ENCODE assay signal across 29 cellular contexts in the genomic region with DNA sequence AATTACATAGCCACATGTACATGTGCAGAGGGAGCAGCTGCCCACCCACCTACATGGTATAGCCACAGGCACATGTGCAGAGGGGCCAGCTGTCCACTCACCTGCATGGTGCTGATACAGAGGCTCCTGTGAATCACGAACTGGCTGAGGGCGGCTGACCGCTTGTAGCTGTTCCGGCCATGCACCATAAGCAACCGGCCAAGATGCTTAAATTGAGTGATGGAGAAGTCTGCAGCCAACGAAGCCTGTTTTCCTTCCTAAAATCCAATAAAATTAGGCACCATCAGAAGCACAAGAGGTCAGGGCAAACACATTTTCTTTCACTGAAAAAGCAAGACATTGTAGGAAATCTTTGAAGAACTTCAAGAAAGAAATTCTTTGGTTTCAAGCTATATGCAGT.
"Had no signal": no experiment of that assay in that cellular context is flagged by ENCODE, and none has a peak within 500 bp of the region (broad histone marks: within the 10 kb centered on the region; RNA-seq: fewer than 3 reads in every experiment).

No MANE protein-coding gene starts in this region.

- H3K9me3 ChIP-seq: ascending aorta had no signal

- H3K36me3 ChIP-seq: cardiac muscle cell had no signal

- H3K4me1 ChIP-seq: ascending aorta had no signal

- H3K4me3 ChIP-seq: ascending aorta, cardiac muscle cell had no signal

- DNase-seq: activated B cell treated with CpG ODN at 0.5 μM for 24 hours; activated CD4-positive, alpha-beta memory T cell treated with anti-CD3 and anti-CD28 coated beads for 36 hours; activated CD4-positive, alpha-beta T cell treated with anti-CD3 and anti-CD28 coated beads for 4 hours; activated CD4-positive, alpha-beta T cell treated with anti-CD3 and anti-CD28 coated beads, Interleukin-2, amount 10 ng/mL, durations not matched to agents 24 days and 14 days; activated CD4-positive, alpha-beta T cell treated with anti-CD3 and anti-CD28 coated beads, Interleukin-2, amount 50 U/mL, for 1 hour; activated CD4-positive, alpha-beta T cell treated with anti-CD3 and anti-CD28 coated beads, Interleukin-2, amount 50 U/mL, for 4 hours; activated CD4-positive, CD25-positive, alpha-beta regulatory T cell treated with anti-CD3 and anti-CD28 coated beads, Interleukin-2, amount 50 U/mL, for 72 hours; activated CD8-positive, alpha-beta memory T cell treated with anti-CD3 and anti-CD28 coated beads, Interleukin-2, amount 50 U/mL, for 4 hours; activated CD8-positive, alpha-beta T cell treated with anti-CD3 and anti-CD28 coated beads for 36 hours; activated effector memory CD4-positive, alpha-beta T cell treated with anti-CD3 and anti-CD28 coated beads, Interleukin-2, amount 50 U/mL, for 16 hours; activated gamma-delta T cell treated with Interleukin-2 at 50 U/mL for 16 hours; activated naive CD4-positive, alpha-beta T cell; activated naive CD4-positive, alpha-beta T cell treated with anti-CD3 and anti-CD28 coated beads for 36 hours; activated naive CD8-positive, alpha-beta T cell treated with anti-CD3 and anti-CD28 coated beads, Interleukin-2, amount 10 ng/mL, durations not matched to agents 7 days and 5 days; activated naive CD8-positive, alpha-beta T cell treated with anti-CD3 and anti-CD28 coated beads, Interleukin-2, amount 50 U/mL, for 24 hours; activated T-cell treated with anti-CD3 and anti-CD28 coated beads for 4 hours; activated T-cell treated with anti-CD3 and anti-CD28 coated beads, Interleukin-2, amount 50 U/mL, for 1 hour; activated T-cell treated with anti-CD3 and anti-CD28 coated beads, Interleukin-2, amount 50 U/mL, for 4 hours; activated T-cell treated with anti-CD3 and anti-CD28 coated beads, Interleukin-2, amount 50 U/mL, for 72 hours; amygdala; anterior cingulate cortex; cerebellar nuclear complex; T-helper 1 cell; T-helper 2 cell; T-helper 9 cell had no signal

- FAIRE-seq: bronchial epithelial cell, TTC549 had no signal

- H3K27me3 ChIP-seq: ascending aorta, cardiac muscle cell had no signal

- H3K27ac ChIP-seq: ascending aorta, cardiac muscle cell had no signal
